ENCODE assay signal across 17 cellular contexts in the genomic region with DNA sequence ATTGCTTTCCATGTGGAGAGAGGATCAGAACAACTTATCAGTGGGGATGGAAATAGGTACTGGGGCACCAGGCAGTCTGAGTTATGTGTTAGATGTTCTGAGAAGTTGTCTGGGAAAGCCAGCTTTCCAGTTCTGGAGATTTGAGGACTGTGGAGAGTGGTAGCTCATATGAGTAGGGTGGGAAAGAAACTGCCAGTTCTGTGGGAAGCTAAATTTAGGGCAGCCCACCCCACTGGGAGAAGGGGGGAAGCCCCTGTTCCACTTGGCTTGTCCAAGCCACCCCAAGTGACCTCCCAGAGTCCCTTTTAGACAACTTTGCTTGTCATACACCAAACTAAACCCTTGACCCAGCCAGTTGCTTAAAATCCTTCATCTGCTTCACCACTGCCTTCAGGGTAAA.
DNase-seq lines count a peak whose midpoint lies in the region; ATAC-seq and TF ChIP-seq lines count a peak whose summit lies in the region.
"Had no signal": no experiment of that assay in that cellular context is flagged by ENCODE, and none has a peak within 500 bp of the region (broad histone marks: within the 10 kb centered on the region; RNA-seq: fewer than 3 reads in every experiment).

No MANE protein-coding gene starts in this region.

- no peaks in the 10 kb centered on the region for H3K36me3 ChIP-seq in ACC112 (ENCODE audit: insufficient read depth, low read length)
- no peaks in the 10 kb centered on the region for H3K36me3 ChIP-seq in esophagus muscularis mucosa
- no peaks in the 10 kb centered on the region for H3K36me3 ChIP-seq in rectal smooth muscle tissue (ENCODE audit: control insufficient read depth, insufficient read depth, low read length)
- H3K36me3 ChIP-seq: SJCRH30 had no signal

- no peak overlapping the region for H3K9ac ChIP-seq in rectal smooth muscle tissue (ENCODE audit: low read length)

- in situ Hi-C loops in GM13976 (cut with MboI; ENCODE audit: low sequenced_read_pairs, unreplicated experiment) = no loop called here

- TF ChIP-seq POLR2A in esophagus muscularis mucosa (IDR thresholded peaks at IDR 0.05; ENCODE audit: low read depth) = no peak

- no peak for TF ChIP-seq CTCF in GM13976 (IDR thresholded peaks at IDR 0.05; ENCODE audit: borderline replicate concordance, control extremely low read depth, extremely low read depth, insufficient read depth, missing control alignments)
- TF ChIP-seq CTCF in esophagus muscularis mucosa (IDR thresholded peaks at IDR 0.05) = no peak

- H3K4me1 ChIP-seq in ACC112 (ENCODE audit: control insufficient read depth, insufficient read depth, low read length, unreplicated experiment) = peaks cover 55% of the 10 kb centered on the region
- peaks cover 55 to 60% (median 57%) of the 10 kb centered on the region in 4 donors for H3K4me1 ChIP-seq in esophagus muscularis mucosa
- H3K4me1 ChIP-seq in rectal smooth muscle tissue (ENCODE audit: control insufficient read depth, insufficient read depth, low read length) = peaks cover 38% of the 10 kb centered on the region

- no peak for ATAC-seq in HG02588 (IDR thresholded peaks at IDR 0.05; ENCODE audit: unreplicated experiment)

- H3K9me3 ChIP-seq in esophagus muscularis mucosa = no peaks in the 10 kb centered on the region
- H3K9me3 ChIP-seq: SJCRH30 had no signal

- H3K27ac ChIP-seq in ACC112 (ENCODE audit: low read depth, low read length) = peak overlapping the region; percentile 93; the same call in 1 of the 2 replicates
- H3K27ac ChIP-seq in esophagus muscularis mucosa (replicated peaks in 1 of 4) = peak overlapping the region; percentile 80 to 89 (median 84)
- peak overlapping the region; percentile 81 for H3K27ac ChIP-seq in rectal smooth muscle tissue (ENCODE audit: low read depth, low read length)

- H2AFZ ChIP-seq in ACC112 (ENCODE audit: low read length, unreplicated experiment) = no peak overlapping the region

- H3K27me3 ChIP-seq in ACC112 (ENCODE audit: insufficient read depth, low read length) (no peaks in the 10 kb centered on the region), esophagus muscularis mucosa (no peaks in the 10 kb centered on the region), rectal smooth muscle tissue (ENCODE audit: control insufficient read depth, insufficient read depth, low read length) (no peaks in the 10 kb centered on the region)
- H3K27me3 ChIP-seq: SJCRH30 had no signal

- peak; percentile 34 for DNase-seq in GM13976 (ENCODE audit: low spot score)
- no peak for DNase-seq in esophagus muscularis mucosa (ENCODE audit: extremely low spot score)
- no peak for DNase-seq in NCI-H510A (lab: John Stamatoyannopoulos, UW)
- DNase-seq in Ammon's horn (ENCODE audit: low spot score) = no peak
- no peak for DNase-seq in H4 (ENCODE audit: low spot score)
- DNase-seq: activated CD4-positive, alpha-beta T cell treated with anti-CD3 and anti-CD28 coated beads for 4 hours; activated CD8-positive, alpha-beta memory T cell treated with anti-CD3 and anti-CD28 coated beads, Interleukin-2, amount 50 U/mL, for 48 hours; activated naive CD4-positive, alpha-beta T cell; GDM1; HFFc6; hippocampal formation; NCI-H1694 treated with DMSO at 0.1 percent for 48 hours; NCI-H446 had no signal

- intact Hi-C loops in esophagus muscularis mucosa (cut with DNase I) = loop anchor here (5.0 kb wide), 1 partner anchor 188 kb away; the partner anchor contains the start of gene REEP3

- H3K79me2 ChIP-seq in ACC112 (ENCODE audit: control insufficient read depth, insufficient read depth, low read length, unreplicated experiment) = no peaks in the 10 kb centered on the region

- H3K4me3 ChIP-seq in ACC112 (ENCODE audit: low read depth, low read length) (no peak overlapping the region), esophagus muscularis mucosa (no peak overlapping the region), rectal smooth muscle tissue (ENCODE audit: low read length) (no peak overlapping the region)
- H3K4me3 ChIP-seq: SJCRH30 had no signal

- TF ChIP-seq EP300 in esophagus muscularis mucosa (IDR thresholded peaks at IDR 0.05) = no peak
